9 cellular contexts compared by ENCODE assay signal in genomic region chr17:31596382-31597323, GRCh38.
A peak's percentile ranks its signal among the peaks of the same experiment; 100 is the strongest.
DNase-seq lines count a peak whose midpoint lies in the region; ATAC-seq and TF ChIP-seq lines count a peak whose summit lies in the region.
"Had no signal": no experiment of that assay in that cellular context is flagged by ENCODE, and none has a peak within 500 bp of the region (broad histone marks: within the 10 kb centered on the region; RNA-seq: fewer than 3 reads in every experiment).

No MANE protein-coding gene starts in this region.

- H3K4me1 Mint-ChIP-seq in Caco-2 (ENCODE audit: low read depth, unreplicated experiment), result peaks cover 15% of the 10 kb centered on the region
- H3K4me1 Mint-ChIP-seq: T-cell had no signal

- 46 to 68% (median 53%) methylated on average over 11 to 16 of the region's 16 CpGs for WGBS in adrenal gland, 4 donors
- 40 to 48% methylated on average over 16 of the region's 16 CpGs for WGBS in heart right ventricle, 2 donors

- intact Hi-C loops in Caco-2 (cut with micrococcal nuclease; ENCODE audit: unreplicated experiment), result no loop called here
- intact Hi-C loops in adrenal gland (cut with DNase I), result no loop called here
- intact Hi-C loops in heart right ventricle (cut with DNase I), result no loop called here

- peak overlapping the region in 4 of 5 donors; percentile 44 to 81 (median 66) for H3K27ac ChIP-seq in adrenal gland
- H3K27ac ChIP-seq in heart right ventricle, result peak overlapping the region; percentile 18 to 94 (median 86)

- TF ChIP-seq CTCF in Caco-2 (IDR thresholded peaks at IDR 0.05; ENCODE audit: insufficient read depth in 1 of 2, low read depth in 1 of 2, low read length in 1 of 2, severe bottlenecking in 1 of 2, unreplicated experiment in 1 of 2), result no peak
- TF ChIP-seq CTCF in adrenal gland (IDR thresholded peaks at IDR 0.05), result no peak
- TF ChIP-seq CTCF in heart right ventricle (IDR thresholded peaks at IDR 0.05), result peak in 3 of 9 donors; percentile 24 to 27 (median 25)

- H3K36me3 ChIP-seq in Caco-2 (ENCODE audit: control insufficient read depth, insufficient read depth, low read length), result no peaks in the 10 kb centered on the region
- no peaks in the 10 kb centered on the region for H3K36me3 ChIP-seq in adrenal gland (replicated peaks in 1 of 2)
- peaks cover 0 to 5% (median 0%) of the 10 kb centered on the region in 9 donors for H3K36me3 ChIP-seq in heart right ventricle

- no peaks in the 10 kb centered on the region for H3K27me3 ChIP-seq in Caco-2 (replicated peaks; ENCODE audit: control insufficient read depth, insufficient read depth, low read length)
- no peaks in the 10 kb centered on the region for H3K27me3 ChIP-seq in adrenal gland
- H3K27me3 ChIP-seq in heart right ventricle, result no peaks in the 10 kb centered on the region

- peak overlapping the region; percentile 40 for H3K27ac Mint-ChIP-seq in Caco-2 (ENCODE audit: unreplicated experiment)
- H3K27ac Mint-ChIP-seq: T-cell had no signal

- CTCF ChIA-PET in Caco-2 (lab: Charles Lee), result interaction anchor here (0.5 kb wide), 1 partner anchor 32 kb away, joined by 3 read pairs; no protein-coding TSS in a partner anchor

- BruUV-seq in Caco-2 (replicated peaks; lab: Mats Ljungman, UMichigan), result no TSS peak

- peak; percentile 17; the same call in 1 of the 2 replicates for TF ChIP-seq RAD21 in Ishikawa (IDR thresholded peaks at IDR 0.05; ENCODE audit: low read depth)

- peak; percentile 81 for ATAC-seq in GM19452 (IDR thresholded peaks at IDR 0.05; ENCODE audit: unreplicated experiment)
- peak; percentile 91 to 98 (median 96) for ATAC-seq in heart right ventricle

- no peak for DNase-seq in Caco-2
- DNase-seq in adrenal gland, result peak; percentile 72 to 88 (median 84)
- DNase-seq in heart right ventricle, result peak; percentile 75 to 78
- peak; percentile 95 for DNase-seq in renal cortical epithelial cell (ENCODE audit: low read depth)
- no peak for DNase-seq in NCI-H1105 (lab: John Stamatoyannopoulos, UW)
- no peak for DNase-seq in superior temporal gyrus (ENCODE audit: extremely low spot score)

- H3K4me3 ChIP-seq in Caco-2 (ENCODE audit: low read depth, low read length), result no peak overlapping the region
- no peak overlapping the region for H3K4me3 ChIP-seq in adrenal gland
- H3K4me3 ChIP-seq in heart right ventricle, result no peak overlapping the region

- POLR2A ChIA-PET in Caco-2 (lab: Charles Lee), result no interaction called here

- H3K9me3 Mint-ChIP-seq in Caco-2 (ENCODE audit: unreplicated experiment), result no peaks in the 10 kb centered on the region
- H3K9me3 Mint-ChIP-seq: T-cell had no signal

- H3K4me1 ChIP-seq in Caco-2 (peaks cover 23% of the 10 kb centered on the region), adrenal gland (replicated peaks in 1 of 2) (peaks cover 0 to 10% of the 10 kb centered on the region in 2 donors), heart right ventricle (peaks cover 9 to 31% (median 19%) of the 10 kb centered on the region in 9 donors)

- H3K36me3 Mint-ChIP-seq in Caco-2 (ENCODE audit: insufficient read depth, unreplicated experiment), result no peaks in the 10 kb centered on the region
- H3K36me3 Mint-ChIP-seq: T-cell had no signal

- peak; percentile 63; the same call in 1 of the 2 replicates for TF ChIP-seq EP300 in Ishikawa (IDR thresholded peaks at IDR 0.05; ENCODE audit: borderline replicate concordance)

- no peak overlapping the region for H3K4me3 Mint-ChIP-seq in Caco-2 (ENCODE audit: unreplicated experiment)
- H3K4me3 Mint-ChIP-seq: T-cell had no signal

- H3K27me3 Mint-ChIP-seq in Caco-2 (ENCODE audit: insufficient read depth, unreplicated experiment), result no peaks in the 10 kb centered on the region
- H3K27me3 Mint-ChIP-seq: T-cell had no signal

- H3K9me3 ChIP-seq in Caco-2 (no peaks in the 10 kb centered on the region), adrenal gland (replicated peaks in 1 of 3) (no peaks in the 10 kb centered on the region), heart right ventricle (no peaks in the 10 kb centered on the region)

- TF ChIP-seq POLR2A in adrenal gland (IDR thresholded peaks at IDR 0.05), result peak in 1 of 2 donors; percentile 31

TF ChIP-seq in Ishikawa, 13 proteins besides CTCF, POLR2A, EP300 and RAD21:
- no peak for TF ChIP-seq YY1 (IDR thresholded peaks at IDR 0.05; ENCODE audit: low read depth)
- 0 out of 2 replicates have a peak, but pooled peaks have one; percentile 72 for TF ChIP-seq TCF12 (IDR thresholded peaks at IDR 0.05; ENCODE audit: low read depth)
- TF ChIP-seq USF1 (IDR thresholded peaks at IDR 0.05), result peak; percentile 21; the same call in 1 of the 2 replicates
- peak; percentile 86 for TF ChIP-seq MAX (IDR thresholded peaks at IDR 0.05)
- peak; percentile 37; the same call in 1 of the 2 replicates for TF ChIP-seq NFIC (IDR thresholded peaks at IDR 0.05)
- peak; percentile 58; the same call in 1 of the 2 replicates for TF ChIP-seq TEAD4 (IDR thresholded peaks at IDR 0.05)

Comparison
In these comparisons a context has a peak if more than half of its experiments do, and no peak if none do; other contexts are left out.
1. DNase-seq: peak in adrenal gland (7 of 7), heart right ventricle (2 of 2) and renal cortical epithelial cell (single experiment); none in Caco-2 (0 of 2), NCI-H1105 (single experiment) and superior temporal gyrus (single experiment).